18 cellular contexts compared by ENCODE assay signal in genomic region chr5:134038143-134038542, GRCh38. TPM values are rescaled to one million over a fixed set of nuclear protein-coding genes. Genes with fewer than 3 reads are reported as not detected.
A peak's percentile ranks its signal among the peaks of the same experiment; 100 is the strongest.
DNase-seq lines count a peak whose midpoint lies in the region; FAIRE-seq and TF ChIP-seq lines count a peak whose summit lies in the region.
"Had no signal": no experiment of that assay in that cellular context is flagged by ENCODE, and none has a peak within 500 bp of the region (broad histone marks: within the 10 kb centered on the region; RNA-seq: fewer than 3 reads in every experiment).

No MANE protein-coding gene starts in this region.

- H3K36me3 ChIP-seq in HEK293 (ENCODE audit: control insufficient read depth in 2 of 2, insufficient read depth in 1 of 2, low read length in 2 of 2) (no peaks in the 10 kb centered on the region), transverse colon (no peaks in the 10 kb centered on the region)
- H3K36me3 ChIP-seq: HAP-1 had no signal

- H3K9me3 ChIP-seq in HEK293 (ENCODE audit: control insufficient read depth, insufficient read depth, low read depth, low read length) (no peaks in the 10 kb centered on the region), transverse colon (no peaks in the 10 kb centered on the region)
- H3K9me3 ChIP-seq: HAP-1 had no signal

- DNase-seq in SHP77 treated with DMSO at 0.1 percent for 48 hours (lab: John Stamatoyannopoulos, UW): peak; percentile 4
- DNase-seq in SHP77 (lab: John Stamatoyannopoulos, UW): no peak
- DNase-seq in RPMI7951 (ENCODE audit: low read depth): peak; percentile 21
- no peak for DNase-seq in type B pancreatic cell (ENCODE audit: extremely low spot score, unreplicated experiment)
- no peak for DNase-seq in transverse colon
- DNase-seq in RCC 7860 (ENCODE audit: low spot score): no peak
- DNase-seq: ACHN; CD4-positive, alpha-beta memory T cell; MV-4-11; NCI-H187; NCI-H524; NK-92 treated with Interleukin-12 subunit alpha and Interleukin-12 subunit beta, amount 100 ng/mL, for 24 hours; OCI-M1; T-helper 2 cell had no signal

- POLR2A ChIA-PET in HEK293 (lab: Yijun Ruan, JAX): no interaction called here

- in situ Hi-C loops in transverse colon (cut with MboI; ENCODE audit: low pct_ligation_motif_present in 1 of 4, low pct_unique_long_range_greater_than_20kb in 1 of 4, low sequenced_read_pairs in 3 of 4): loop anchor here in 2 of 4 donors (10.0 to 25.0 kb wide), 2 partner anchors 107 to 249 kb away; no protein-coding TSS in a partner anchor

- H3K27ac ChIP-seq in HEK293 (ENCODE audit: extremely low read depth, low read depth, low read length) (no peak overlapping the region), transverse colon (no peak overlapping the region)

- H3K4me1 Mint-ChIP-seq in type B pancreatic cell (ENCODE audit: unreplicated experiment): peaks cover 5% of the 10 kb centered on the region

- no peaks in the 10 kb centered on the region for H3K27me3 ChIP-seq in transverse colon

- no peak for TF ChIP-seq POLR2A in transverse colon (IDR thresholded peaks at IDR 0.05)

- CTCF ChIA-PET in HEK293 (lab: Yijun Ruan, JAX): interaction anchor here (0.8 to 4.5 kb wide), 3 partner anchors 11 to 42 kb away, joined by 3 to 53 read pairs (median 4); no protein-coding TSS in a partner anchor

- peaks cover 4% of the 10 kb centered on the region for H3K27me3 Mint-ChIP-seq in type B pancreatic cell
- H3K27me3 Mint-ChIP-seq: B cell; CD4-positive, alpha-beta memory T cell had no signal

- H3K36me3 Mint-ChIP-seq in type B pancreatic cell: no peaks in the 10 kb centered on the region
- H3K36me3 Mint-ChIP-seq: CD4-positive, alpha-beta memory T cell had no signal

- intact Hi-C loops in transverse colon (cut with DNase I; ENCODE audit: low total_unique reads): no loop called here

- no peak for FAIRE-seq in RCC 7860 (lab: Jason Lieb, UNC)
- FAIRE-seq: D721Med had no signal

- H3K27ac Mint-ChIP-seq in type B pancreatic cell: peak overlapping the region; percentile 10
- H3K27ac Mint-ChIP-seq: B cell had no signal

- TF ChIP-seq CTCF in HEK293 (tag by site-specific recombination; IDR thresholded peaks at IDR 0.05) (no peak), type B pancreatic cell (conservative IDR thresholded peaks at IDR 0.05) (no peak), transverse colon (IDR thresholded peaks at IDR 0.05) (no peak)

- no peaks in the 10 kb centered on the region for H3K9me3 Mint-ChIP-seq in type B pancreatic cell
- H3K9me3 Mint-ChIP-seq: CD4-positive, alpha-beta memory T cell had no signal

- H3K4me3 Mint-ChIP-seq in type B pancreatic cell: no peak overlapping the region
- H3K4me3 Mint-ChIP-seq: B cell; CD4-positive, alpha-beta memory T cell had no signal

- WGBS in transverse colon (ENCODE audit: low coverage in 1 of 2), 2 donors: 63 to 66% methylated on average over 2 to 3 of the region's 3 CpGs

- H3K4me1 ChIP-seq in HEK293 (ENCODE audit: control insufficient read depth, insufficient read depth, low read length) (no peaks in the 10 kb centered on the region), transverse colon (no peaks in the 10 kb centered on the region)
- H3K4me1 ChIP-seq: HAP-1 had no signal

- TF ChIP-seq EP300 in transverse colon (IDR thresholded peaks at IDR 0.05; ENCODE audit: low read depth): no peak

- H3K4me3 ChIP-seq in HEK293 (ENCODE audit: low read depth, low read length) (no peak overlapping the region), transverse colon (no peak overlapping the region)
- H3K4me3 ChIP-seq: HAP-1 had no signal

TF ChIP-seq in HEK293, 187 proteins besides CTCF, POLR2A, EP300 and RAD21 (continues in another document):
- TF ChIP-seq ZNF335 (tag by site-specific recombination; conservative IDR thresholded peaks at IDR 0.05): peak; percentile 73
- TF ChIP-seq ZNF707 (tag by site-specific recombination; IDR thresholded peaks at IDR 0.05): no peak
- TF ChIP-seq BCL11B (tag by site-specific recombination; IDR thresholded peaks at IDR 0.05; ENCODE audit: low read depth): no peak
- TF ChIP-seq SCRT2 (tag by site-specific recombination; IDR thresholded peaks at IDR 0.05): no peak
- TF ChIP-seq ZNF544 (tag by site-specific recombination; IDR thresholded peaks at IDR 0.05): no peak
- no peak for TF ChIP-seq ZNF433 (tag by site-specific recombination; IDR thresholded peaks at IDR 0.05; ENCODE audit: low read depth)
- TF ChIP-seq KLF17 (tag by site-specific recombination; IDR thresholded peaks at IDR 0.05): no peak
- TF ChIP-seq ZNF513 (tag by site-specific recombination; IDR thresholded peaks at IDR 0.05): no peak
- TF ChIP-seq ZNF354C (tag by site-specific recombination; IDR thresholded peaks at IDR 0.05; ENCODE audit: borderline replicate concordance, low read depth): no peak
- TF ChIP-seq ZBTB10 (tag by site-specific recombination; IDR thresholded peaks at IDR 0.05): no peak
- no peak for TF ChIP-seq ZNF175 (tag by site-specific recombination; IDR thresholded peaks at IDR 0.05)
- TF ChIP-seq FEZF1 (tag by site-specific recombination; IDR thresholded peaks at IDR 0.05): peak; percentile 55
- TF ChIP-seq RBAK (tag by site-specific recombination; IDR thresholded peaks at IDR 0.05): no peak
- no peak for TF ChIP-seq PATZ1 (tag by site-specific recombination; IDR thresholded peaks at IDR 0.05)
- peak; percentile 75 for TF ChIP-seq ZIC2 (tag by site-specific recombination; IDR thresholded peaks at IDR 0.05)
- no peak for TF ChIP-seq ZNF645 (tag by site-specific recombination; IDR thresholded peaks at IDR 0.05)

RNA-seq across cellular contexts. Expression of gene VDAC1, which starts 33.4 kb away (rescaled TPM):
- 387 and 419 TPM in 2 replicates for total RNA-seq in RPMI7951 (2014; rRNA removed; shearing (Covaris generic))
- 186 and 219 TPM in 2 replicates for total RNA-seq in type B pancreatic cell (ENCODE audit: low replicate concordance)
- total RNA-seq in transverse colon: 100 to 1,000 TPM; 106 to 210 (median 180) TPM

Comparison
In these comparisons a context has a peak if more than half of its experiments do, and no peak if none do; other contexts are left out.
1. DNase-seq: peak in SHP77 treated with DMSO at 0.1 percent for 48 hours (single experiment) and RPMI7951 (single experiment); none in SHP77 (0 of 2), type B pancreatic cell (single experiment), transverse colon (single experiment) and RCC 7860 (single experiment).